20 cellular contexts compared by ENCODE assay signal in the genomic region with DNA sequence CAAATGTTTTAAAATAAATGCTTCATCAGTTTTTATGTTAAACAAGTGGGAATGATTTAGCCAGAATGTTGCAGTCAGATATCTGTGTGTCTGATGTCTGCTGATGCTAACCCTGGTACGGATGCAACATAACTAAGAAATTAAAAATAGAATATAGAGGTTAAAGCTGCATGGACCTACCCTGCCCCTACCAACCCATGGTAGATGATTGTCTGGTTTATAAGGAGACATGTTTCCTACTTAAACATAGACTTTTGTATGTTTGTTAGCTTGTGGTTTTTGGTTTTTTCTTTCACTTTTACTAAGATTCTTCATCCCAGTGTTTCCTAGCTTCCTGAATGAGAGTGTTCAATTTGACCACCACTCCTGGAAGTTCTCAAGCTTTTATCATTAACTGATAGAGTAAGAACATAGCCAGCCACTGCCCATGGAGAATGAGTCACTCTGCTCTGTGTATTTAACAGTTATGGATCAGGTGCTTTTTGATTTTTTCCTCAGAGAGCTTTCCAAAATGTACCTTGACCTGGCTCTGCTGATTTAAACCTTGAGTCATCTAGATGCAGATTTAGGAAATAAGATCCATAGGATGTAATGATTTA.
A peak's percentile ranks its signal among the peaks of the same experiment; 100 is the strongest.
DNase-seq lines count a peak whose midpoint lies in the region; ATAC-seq, FAIRE-seq and TF ChIP-seq lines count a peak whose summit lies in the region.
"Had no signal": no experiment of that assay in that cellular context is flagged by ENCODE, and none has a peak within 500 bp of the region (broad histone marks: within the 10 kb centered on the region; RNA-seq: fewer than 3 reads in every experiment).

No MANE protein-coding gene starts in this region.

- H3K9me3 ChIP-seq in K562 (replicated peaks; ENCODE audit: control insufficient read depth, insufficient read depth, low read depth, low read length) (no peaks in the 10 kb centered on the region), mesenchymal stem cell (ENCODE audit: control insufficient read depth, low read length) (no peaks in the 10 kb centered on the region)
- H3K9me3 ChIP-seq: esophagus muscularis mucosa, ovary had no signal

- no peak overlapping the region for H4K91ac ChIP-seq in mesenchymal stem cell (ENCODE audit: low read length)

- DNase-seq in EH (ENCODE audit: low read depth) (peak; percentile 32), HT1080 (ENCODE audit: low read depth) (peak; percentile 38), K562 (ENCODE audit: extremely low read depth in 1 of 4, low spot score in 3 of 4) (no peak), mesenchymal stem cell (peak; percentile 8), erythroblast (lab: John Stamatoyannopoulos, UW) (no peak), NCI-H2227 treated with DMSO at 0.1 percent for 48 hours (lab: John Stamatoyannopoulos, UW) (no peak)
- DNase-seq: CD8-positive, alpha-beta T cell; dermis blood vessel endothelial cell; NCI-H1930; NCI-H526; ovary; stimulated activated CD4-positive, alpha-beta T cell treated with anti-CD3 and anti-CD28 coated beads, Interleukin-12 subunit alpha, Interleukin-12 subunit beta, amount 100 ng/mL, for 4 hours; stimulated activated naive CD4-positive, alpha-beta T cell treated with Interleukin-2 at 50 U/mL for 16 hours; T-cell; WERI-Rb-1 had no signal

- H3K4me3 ChIP-seq in K562: no peak overlapping the region
- H3K4me3 ChIP-seq in mesenchymal stem cell (ENCODE audit: insufficient read depth in 1 of 2, low read depth in 1 of 2, low read length in 2 of 2): no peak overlapping the region
- H3K4me3 ChIP-seq: esophagus muscularis mucosa, ovary had no signal

- POLR2A ChIA-PET in K562 (lab: Yijun Ruan, JAX): interaction anchor here (0.8 kb wide), 1 partner anchor 42 kb away, joined by 4 read pairs; no protein-coding TSS in a partner anchor

- no peaks in the 10 kb centered on the region for H3K79me1 ChIP-seq in mesenchymal stem cell (replicated peaks; ENCODE audit: low read length, poor library complexity, severe bottlenecking)

- H3K9ac ChIP-seq in K562 (ENCODE audit: insufficient read depth in 1 of 2, low read depth in 2 of 2, low read length in 2 of 2): no peak overlapping the region
- H3K9ac ChIP-seq in mesenchymal stem cell (ENCODE audit: low read length): peak overlapping the region; percentile 2

- H4K8ac ChIP-seq in mesenchymal stem cell (ENCODE audit: low read length): no peak overlapping the region

- CTCF ChIA-PET in K562 (lab: Yijun Ruan, JAX; ENCODE audit: low intra/inter-chr PET ratio): interaction anchor here (2.2 to 3.9 kb wide), 2 partner anchors 41 to 370 kb away, joined by 9 to 21 read pairs; no protein-coding TSS in a partner anchor

- H3K4ac ChIP-seq in mesenchymal stem cell (ENCODE audit: low read depth in 1 of 2, low read length in 2 of 2): no peak overlapping the region

- no peak overlapping the region for H2BK15ac ChIP-seq in mesenchymal stem cell (ENCODE audit: low read depth, poor library complexity, severe bottlenecking)

- BruUV-seq in K562 (replicated peaks; lab: Mats Ljungman, UMichigan): no TSS peak

- no peak for TF ChIP-seq POLR2A in K562 (conservative IDR thresholded peaks at IDR 0.05)
- TF ChIP-seq POLR2A in erythroblast (IDR thresholded peaks at IDR 0.05; ENCODE audit: low read length): no peak

- H2BK120ac ChIP-seq in mesenchymal stem cell (ENCODE audit: low read depth, low read length): no peak overlapping the region

- H2BK12ac ChIP-seq in mesenchymal stem cell (ENCODE audit: low read length in 2 of 2): no peak overlapping the region

- TF ChIP-seq EP300 in K562 (IDR thresholded peaks at IDR 0.05; ENCODE audit: low read length): no peak

- H3K4me1 ChIP-seq in K562 (replicated peaks in 1 of 2; ENCODE audit: control insufficient read depth in 2 of 2, insufficient read depth in 2 of 2, low read length in 2 of 2) (no peaks in the 10 kb centered on the region), mesenchymal stem cell (ENCODE audit: control insufficient read depth, insufficient read depth, low read depth, low read length) (peaks cover 1% of the 10 kb centered on the region)
- H3K4me1 ChIP-seq: esophagus muscularis mucosa had no signal

- TF ChIP-seq RAD21 in K562 (CRISPR knock-in tag; conservative IDR thresholded peaks at IDR 0.05 in 1 of 2, IDR thresholded peaks at IDR 0.05 in 1 of 2): no peak

- no peak overlapping the region for H3K27ac ChIP-seq in K562 (ENCODE audit: extremely low read depth, low read depth, low read length)
- H3K27ac ChIP-seq in mesenchymal stem cell (ENCODE audit: low read length, poor library complexity, severe bottlenecking): peak overlapping the region; percentile 75
- H3K27ac ChIP-seq: esophagus muscularis mucosa, ovary, WERI-Rb-1 had no signal

- H3K4me2 ChIP-seq in K562 (ENCODE audit: insufficient read depth, low read length): no peak overlapping the region
- no peak overlapping the region for H3K4me2 ChIP-seq in mesenchymal stem cell (ENCODE audit: low read length, poor library complexity, severe bottlenecking)

- no peak overlapping the region for H3K14ac ChIP-seq in mesenchymal stem cell (ENCODE audit: low read length in 2 of 2)

- H3K9me1 ChIP-seq in K562 (ENCODE audit: control insufficient read depth, insufficient read depth, low read length): no peaks in the 10 kb centered on the region

- in situ Hi-C loops in K562 (cut with MboI): no loop called here

- H3K36me3 ChIP-seq in K562 (ENCODE audit: control insufficient read depth, insufficient read depth, low read length) (no peaks in the 10 kb centered on the region), mesenchymal stem cell (ENCODE audit: control insufficient read depth in 1 of 2, insufficient read depth in 2 of 2, low read depth in 1 of 2, low read length in 2 of 2) (peaks cover 0 to 22% of the 10 kb centered on the region in 2 experiments)
- H3K36me3 ChIP-seq: esophagus muscularis mucosa, ovary, WERI-Rb-1 had no signal

- intact Hi-C loops in K562 (cut with micrococcal nuclease): loop anchor here (2.0 kb wide), 1 partner anchor 369 kb away; no protein-coding TSS in a partner anchor

- H3K79me2 ChIP-seq in K562 (ENCODE audit: control insufficient read depth, insufficient read depth, low read length): no peaks in the 10 kb centered on the region

- FAIRE-seq in K562 (lab: Jason Lieb, UNC): no peak
- FAIRE-seq: HTR-8/SVneo had no signal

- no peak overlapping the region for H2BK5ac ChIP-seq in mesenchymal stem cell (ENCODE audit: low read depth, low read length, poor library complexity, severe bottlenecking)

- no peak overlapping the region for H2AK5ac ChIP-seq in mesenchymal stem cell (ENCODE audit: low read length, severe bottlenecking)

- no peak overlapping the region for H3K18ac ChIP-seq in mesenchymal stem cell (ENCODE audit: low read depth in 1 of 2, low read length in 2 of 2)

- ATAC-seq in K562: no peak
- ATAC-seq in GM21825 (IDR thresholded peaks at IDR 0.05; ENCODE audit: unreplicated experiment): no peak
- ATAC-seq in HG03196 (IDR thresholded peaks at IDR 0.05; ENCODE audit: unreplicated experiment): no peak
- ATAC-seq: CD8-positive, alpha-beta T cell; left lobe of liver; T-cell had no signal

- no peaks in the 10 kb centered on the region for H4K20me1 ChIP-seq in K562 (replicated peaks; ENCODE audit: control insufficient read depth, insufficient read depth, low read length)

- 0% methylated on average over 1 of the region's 1 CpG for WGBS in K562 (ENCODE audit: insufficient coverage, low coverage, missing lambda C conversion rate)
- WGBS in mesenchymal stem cell: no CpG with 5 or more reads among the region's 1 CpG

- H3K23ac ChIP-seq in mesenchymal stem cell (ENCODE audit: low read length in 2 of 2): no peak overlapping the region

- H2AFZ ChIP-seq in K562 (ENCODE audit: low read depth, low read length) (no peak overlapping the region), mesenchymal stem cell (ENCODE audit: low read depth, low read length) (no peak overlapping the region)

- H3K27me3 ChIP-seq in K562 (ENCODE audit: control insufficient read depth in 2 of 2, insufficient read depth in 2 of 2, low read length in 2 of 2) (no peaks in the 10 kb centered on the region), mesenchymal stem cell (ENCODE audit: control insufficient read depth in 1 of 2, insufficient read depth in 1 of 2, low read length in 2 of 2) (no peaks in the 10 kb centered on the region)
- H3K27me3 ChIP-seq: esophagus muscularis mucosa, ovary had no signal

- no peak for TF ChIP-seq CTCF in K562 (IDR thresholded peaks at IDR 0.05 in 2 of 3, conservative IDR thresholded peaks at IDR 0.05 in 1 of 3; ENCODE audit: insufficient read depth in 2 of 3, low read depth in 1 of 3, low read length in 3 of 3)

TF ChIP-seq in K562, 482 proteins besides CTCF, POLR2A, EP300 and RAD21 (continues in another document):
- TF ChIP-seq, protein P1, sequence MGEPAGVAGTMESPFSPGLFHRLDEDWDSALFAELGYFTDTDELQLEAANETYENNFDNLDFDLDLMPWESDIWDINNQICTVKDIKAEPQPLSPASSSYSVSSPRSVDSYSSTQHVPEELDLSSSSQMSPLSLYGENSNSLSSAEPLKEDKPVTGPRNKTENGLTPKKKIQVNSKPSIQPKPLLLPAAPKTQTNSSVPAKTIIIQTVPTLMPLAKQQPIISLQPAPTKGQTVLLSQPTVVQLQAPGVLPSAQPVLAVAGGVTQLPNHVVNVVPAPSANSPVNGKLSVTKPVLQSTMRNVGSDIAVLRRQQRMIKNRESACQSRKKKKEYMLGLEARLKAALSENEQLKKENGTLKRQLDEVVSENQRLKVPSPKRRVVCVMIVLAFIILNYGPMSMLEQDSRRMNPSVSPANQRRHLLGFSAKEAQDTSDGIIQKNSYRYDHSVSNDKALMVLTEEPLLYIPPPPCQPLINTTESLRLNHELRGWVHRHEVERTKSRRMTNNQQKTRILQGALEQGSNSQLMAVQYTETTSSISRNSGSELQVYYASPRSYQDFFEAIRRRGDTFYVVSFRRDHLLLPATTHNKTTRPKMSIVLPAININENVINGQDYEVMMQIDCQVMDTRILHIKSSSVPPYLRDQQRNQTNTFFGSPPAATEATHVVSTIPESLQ (CRISPR knock-in tag; IDR thresholded peaks at IDR 0.05): no peak
- no peak for TF ChIP-seq JUND (IDR thresholded peaks at IDR 0.05; ENCODE audit: borderline replicate concordance, low read depth, low read length)
- TF ChIP-seq JUND (tag; IDR thresholded peaks at IDR 0.05; ENCODE audit: borderline replicate concordance, low read depth, low read length): 0 out of 3 replicates have a peak, but pooled peaks have one; percentile 7
- TF ChIP-seq NELFE (IDR thresholded peaks at IDR 0.05; ENCODE audit: insufficient read depth, insufficient read length): no peak

Comparison
In these comparisons a context has a peak if more than half of its experiments do, and no peak if none do; other contexts are left out.
1. DNase-seq: peak in EH (single experiment), HT1080 (single experiment) and mesenchymal stem cell (single experiment); none in K562 (0 of 4), erythroblast (0 of 2) and NCI-H2227 treated with DMSO at 0.1 percent for 48 hours (single experiment).